12 cellular contexts compared by ENCODE assay signal in genomic region chr10:58775960-58776574, GRCh38.
A peak's percentile ranks its signal among the peaks of the same experiment; 100 is the strongest.
DNase-seq lines count a peak whose midpoint lies in the region; ATAC-seq and TF ChIP-seq lines count a peak whose summit lies in the region.
"Had no signal": no experiment of that assay in that cellular context is flagged by ENCODE, and none has a peak within 500 bp of the region (broad histone marks: within the 10 kb centered on the region; RNA-seq: fewer than 3 reads in every experiment).

No MANE protein-coding gene starts in this region.

- no peaks in the 10 kb centered on the region for H3K36me3 Mint-ChIP-seq in osteocyte (ENCODE audit: unreplicated experiment)

- DNase-seq in EH (ENCODE audit: low read depth) (peak; percentile 81), SK-MEL-5 (ENCODE audit: low read depth, low spot score) (peak; percentile 56), foreskin fibroblast (peak; percentile 62 to 78), osteocyte (ENCODE audit: extremely low spot score, unreplicated experiment) (no peak), vagina (ENCODE audit: extremely low spot score in 2 of 2) (no peak)
- DNase-seq in activated CD8-positive, alpha-beta memory T cell treated with anti-CD3 and anti-CD28 coated beads for 24 hours: no peak
- DNase-seq: CD8-positive, alpha-beta memory T cell; stimulated activated CD4-positive, alpha-beta T cell treated with anti-CD3 and anti-CD28 coated beads, Interleukin-2, amount 100 ng/mL, for 24 hours; stimulated activated naive CD4-positive, alpha-beta T cell had no signal

- intact Hi-C loops in vagina (cut with DNase I): no loop called here

- ATAC-seq in HG03342 (IDR thresholded peaks at IDR 0.05; ENCODE audit: unreplicated experiment) (no peak), GM18873 (IDR thresholded peaks at IDR 0.05; ENCODE audit: low FRiP score, unreplicated experiment) (no peak)

- no peaks in the 10 kb centered on the region for H3K27me3 ChIP-seq in vagina
- H3K27me3 ChIP-seq: neutrophil had no signal

- no peaks in the 10 kb centered on the region for H3K9me3 Mint-ChIP-seq in osteocyte (ENCODE audit: unreplicated experiment)
- H3K9me3 Mint-ChIP-seq: CD8-positive, alpha-beta memory T cell had no signal

- H3K4me1 Mint-ChIP-seq in osteocyte (ENCODE audit: unreplicated experiment): peaks cover 68% of the 10 kb centered on the region
- H3K4me1 Mint-ChIP-seq: CD8-positive, alpha-beta memory T cell had no signal

- no peak overlapping the region for H3K4me3 Mint-ChIP-seq in osteocyte (ENCODE audit: unreplicated experiment)
- H3K4me3 Mint-ChIP-seq: CD8-positive, alpha-beta memory T cell had no signal

- H3K36me3 ChIP-seq in vagina: no peaks in the 10 kb centered on the region
- H3K36me3 ChIP-seq: neutrophil had no signal

- no peak overlapping the region for H3K27ac ChIP-seq in vagina
- H3K27ac ChIP-seq: neutrophil had no signal

- TF ChIP-seq POLR2A in vagina (IDR thresholded peaks at IDR 0.05): no peak

- TF ChIP-seq CTCF in foreskin fibroblast (IDR thresholded peaks at IDR 0.05; ENCODE audit: low read depth, low read length) (no peak), osteocyte (IDR thresholded peaks at IDR 0.05) (no peak), vagina (IDR thresholded peaks at IDR 0.05) (no peak)

- H3K27ac Mint-ChIP-seq in osteocyte (ENCODE audit: unreplicated experiment): peak overlapping the region; percentile 46
- H3K27ac Mint-ChIP-seq: CD8-positive, alpha-beta memory T cell had no signal

- in situ Hi-C loops in SK-MEL-5 (cut with HindIII; ENCODE audit: low pct_unique_long_range_greater_than_20kb, low sequenced_read_pairs): no loop called here

- peaks cover 7% of the 10 kb centered on the region for H3K4me1 ChIP-seq in vagina

- H3K4me3 ChIP-seq in foreskin fibroblast (ENCODE audit: low read depth in 1 of 2, low read length in 2 of 2) (no peak overlapping the region), vagina (no peak overlapping the region)

- no peaks in the 10 kb centered on the region for H3K9me3 ChIP-seq in vagina
- H3K9me3 ChIP-seq: neutrophil had no signal

- H3K27me3 Mint-ChIP-seq in osteocyte (ENCODE audit: unreplicated experiment): no peaks in the 10 kb centered on the region
- H3K27me3 Mint-ChIP-seq: CD8-positive, alpha-beta memory T cell had no signal

Comparison
In these comparisons a context has a peak if more than half of its experiments do, and no peak if none do; other contexts are left out.
1. DNase-seq: peak in EH (single experiment), SK-MEL-5 (single experiment) and foreskin fibroblast (2 of 2); none in osteocyte (single experiment), vagina (0 of 2) and activated CD8-positive, alpha-beta memory T cell treated with anti-CD3 and anti-CD28 coated beads for 24 hours (single experiment).